Comparison of ENCODE assay signal across 9 cellular contexts in genomic region chr17:10646393-10646990, GRCh38. TPM values are rescaled to one million over a fixed set of nuclear protein-coding genes. Genes with fewer than 3 reads are reported as not detected.
DNase-seq lines count a peak whose midpoint lies in the region; ATAC-seq and TF ChIP-seq lines count a peak whose summit lies in the region.
"Had no signal": no experiment of that assay in that cellular context is flagged by ENCODE, and none has a peak within 500 bp of the region (broad histone marks: within the 10 kb centered on the region; RNA-seq: fewer than 3 reads in every experiment).

No MANE protein-coding gene starts in this region.

- H3K4me1 ChIP-seq in SJSA1 (replicated peaks) = no peaks in the 10 kb centered on the region
- H3K4me1 ChIP-seq in upper lobe of right lung = no peaks in the 10 kb centered on the region
- H3K4me1 ChIP-seq: BLaER1 had no signal

- peak; percentile 90 for ATAC-seq in upper lobe of right lung

- H3K9me3 ChIP-seq in SJSA1 (replicated peaks) = no peaks in the 10 kb centered on the region
- H3K9me3 ChIP-seq in upper lobe of right lung = no peaks in the 10 kb centered on the region
- H3K9me3 ChIP-seq: BLaER1 had no signal

- TF ChIP-seq CTCF in upper lobe of right lung (IDR thresholded peaks at IDR 0.05) = peak; percentile 85

- no peaks in the 10 kb centered on the region for H3K27me3 ChIP-seq in SJSA1 (replicated peaks)
- no peaks in the 10 kb centered on the region for H3K27me3 ChIP-seq in upper lobe of right lung
- H3K27me3 ChIP-seq: BLaER1 had no signal

- H3K36me3 ChIP-seq in SJSA1 (no peaks in the 10 kb centered on the region), upper lobe of right lung (peaks cover 20% of the 10 kb centered on the region)
- H3K36me3 ChIP-seq: BLaER1 had no signal

- H3K4me3 ChIP-seq in SJSA1 = no peak overlapping the region
- no peak overlapping the region for H3K4me3 ChIP-seq in upper lobe of right lung
- H3K4me3 ChIP-seq: BLaER1 had no signal

- no peak overlapping the region for H3K27ac ChIP-seq in SJSA1
- no peak overlapping the region for H3K27ac ChIP-seq in upper lobe of right lung
- H3K27ac ChIP-seq: BLaER1 had no signal

- DNase-seq in NCI-H187 treated with DMSO at 0.1 percent for 48 hours (lab: John Stamatoyannopoulos, UW) = peak; percentile 0
- DNase-seq in NCI-H187 (lab: John Stamatoyannopoulos, UW) = no peak
- DNase-seq in KG1 (lab: John Stamatoyannopoulos, UW) = peak; percentile 5
- DNase-seq in SJSA1 (ENCODE audit: low read depth in 1 of 2, low spot score in 2 of 2) = peak; percentile 36 to 57
- peak; percentile 74 for DNase-seq in activated naive CD4-positive, alpha-beta T cell treated with Interleukin-2 at 50 U/mL for 16 hours
- peak; percentile 18 for DNase-seq in glomerular endothelial cell (ENCODE audit: extremely low read depth, low read depth, low spot score)
- peak; percentile 53 to 95 (median 76) for DNase-seq in posterior cingulate gyrus
- no peak for DNase-seq in upper lobe of right lung

- intact Hi-C loops in posterior cingulate gyrus (cut with DNase I) (loop anchor here (5.0 kb wide), 1 partner anchor 201 kb away; no protein-coding TSS in a partner anchor), upper lobe of right lung (cut with DNase I) (loop anchor here (10.0 kb wide), 1 partner anchor 188 kb away; the partner anchor contains the start of gene PIRT)

RNA-seq across cellular contexts. Expression of gene MYH3, which starts 10.6 kb away (rescaled TPM):
- 0.13 and 0.66 TPM in 2 replicates for total RNA-seq in SJSA1 (2014; rRNA removed; shearing (Covaris generic))
- total RNA-seq in glomerular endothelial cell = 0.23 and 0.39 TPM in 2 replicates
- 2.8 TPM for total RNA-seq in upper lobe of right lung

RNA-seq across cellular contexts. Expression of gene SCO1, which starts 50.8 kb away (rescaled TPM):
- 23.5 and 27.1 TPM in 2 replicates for total RNA-seq in SJSA1 (2014; rRNA removed; shearing (Covaris generic))
- total RNA-seq in glomerular endothelial cell (21.2 and 27.1 TPM in 2 replicates), upper lobe of right lung (25.4 TPM)

RNA-seq across cellular contexts. Expression of gene ADPRM, which starts 50.9 kb away (rescaled TPM):
- total RNA-seq in SJSA1 (2014; rRNA removed; shearing (Covaris generic)) = 6.1 and 9.5 TPM in 2 replicates
- total RNA-seq in glomerular endothelial cell = 5.9 and 10.3 TPM in 2 replicates
- total RNA-seq in upper lobe of right lung = 8.2 TPM

Comparison
In these comparisons a context has a peak if more than half of its experiments do, and no peak if none do; other contexts are left out.
1. DNase-seq: peak in NCI-H187 treated with DMSO at 0.1 percent for 48 hours (single experiment), KG1 (single experiment), SJSA1 (2 of 2), activated naive CD4-positive, alpha-beta T cell treated with Interleukin-2 at 50 U/mL for 16 hours (single experiment), glomerular endothelial cell (single experiment) and posterior cingulate gyrus (10 of 10); none in NCI-H187 (0 of 2) and upper lobe of right lung (single experiment).